Comparison of ENCODE assay signal across 1 cellular context in the genomic region with DNA sequence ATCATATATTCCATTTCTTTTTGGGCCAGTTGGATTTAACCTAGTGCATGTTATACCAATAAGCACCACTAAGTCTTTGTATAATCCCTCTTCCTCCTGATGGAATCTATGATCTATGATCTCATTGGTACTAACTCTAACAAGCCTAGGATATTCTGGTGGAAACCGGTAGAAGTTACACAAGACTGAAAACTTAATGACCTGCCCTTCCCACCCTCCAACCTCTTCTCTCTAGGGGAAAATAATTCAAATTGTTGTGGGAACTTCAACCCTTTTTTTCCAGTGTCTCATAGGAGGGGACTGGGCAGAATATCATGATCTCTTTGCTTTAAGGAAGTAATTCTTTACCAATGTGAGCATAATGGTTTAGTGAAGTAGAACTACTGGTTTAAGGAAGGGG.
TF ChIP-seq lines count a peak whose summit lies in the region.

No MANE protein-coding gene starts in this region.

TF ChIP-seq in A549, 52 proteins besides CTCF, POLR2A, EP300 and RAD21 (continued from another document):
- TF ChIP-seq, protein P1, sequence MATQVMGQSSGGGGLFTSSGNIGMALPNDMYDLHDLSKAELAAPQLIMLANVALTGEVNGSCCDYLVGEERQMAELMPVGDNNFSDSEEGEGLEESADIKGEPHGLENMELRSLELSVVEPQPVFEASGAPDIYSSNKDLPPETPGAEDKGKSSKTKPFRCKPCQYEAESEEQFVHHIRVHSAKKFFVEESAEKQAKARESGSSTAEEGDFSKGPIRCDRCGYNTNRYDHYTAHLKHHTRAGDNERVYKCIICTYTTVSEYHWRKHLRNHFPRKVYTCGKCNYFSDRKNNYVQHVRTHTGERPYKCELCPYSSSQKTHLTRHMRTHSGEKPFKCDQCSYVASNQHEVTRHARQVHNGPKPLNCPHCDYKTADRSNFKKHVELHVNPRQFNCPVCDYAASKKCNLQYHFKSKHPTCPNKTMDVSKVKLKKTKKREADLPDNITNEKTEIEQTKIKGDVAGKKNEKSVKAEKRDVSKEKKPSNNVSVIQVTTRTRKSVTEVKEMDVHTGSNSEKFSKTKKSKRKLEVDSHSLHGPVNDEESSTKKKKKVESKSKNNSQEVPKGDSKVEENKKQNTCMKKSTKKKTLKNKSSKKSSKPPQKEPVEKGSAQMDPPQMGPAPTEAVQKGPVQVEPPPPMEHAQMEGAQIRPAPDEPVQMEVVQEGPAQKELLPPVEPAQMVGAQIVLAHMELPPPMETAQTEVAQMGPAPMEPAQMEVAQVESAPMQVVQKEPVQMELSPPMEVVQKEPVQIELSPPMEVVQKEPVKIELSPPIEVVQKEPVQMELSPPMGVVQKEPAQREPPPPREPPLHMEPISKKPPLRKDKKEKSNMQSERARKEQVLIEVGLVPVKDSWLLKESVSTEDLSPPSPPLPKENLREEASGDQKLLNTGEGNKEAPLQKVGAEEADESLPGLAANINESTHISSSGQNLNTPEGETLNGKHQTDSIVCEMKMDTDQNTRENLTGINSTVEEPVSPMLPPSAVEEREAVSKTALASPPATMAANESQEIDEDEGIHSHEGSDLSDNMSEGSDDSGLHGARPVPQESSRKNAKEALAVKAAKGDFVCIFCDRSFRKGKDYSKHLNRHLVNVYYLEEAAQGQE (IDR thresholded peaks at IDR 0.05) = no peak
- TF ChIP-seq FOSL2 (IDR thresholded peaks at IDR 0.05) = no peak
- TF ChIP-seq FOSL2 (CRISPR knock-in tag; IDR thresholded peaks at IDR 0.05) = no peak
- TF ChIP-seq HDAC2 (IDR thresholded peaks at IDR 0.05) = no peak
- no peak for TF ChIP-seq JUNB (IDR thresholded peaks at IDR 0.05)
- TF ChIP-seq MAFK (IDR thresholded peaks at IDR 0.05; ENCODE audit: partially characterized antibody) = no peak
